Comparison of ENCODE assay signal across 15 cellular contexts in genomic region chr10:122441961-122442360, GRCh38. TPM values are rescaled to one million over a fixed set of nuclear protein-coding genes. Genes with fewer than 3 reads are reported as not detected.
A peak's percentile ranks its signal among the peaks of the same experiment; 100 is the strongest.
DNase-seq lines count a peak whose midpoint lies in the region; ATAC-seq, FAIRE-seq and TF ChIP-seq lines count a peak whose summit lies in the region.
"Had no signal": no experiment of that assay in that cellular context is flagged by ENCODE, and none has a peak within 500 bp of the region (broad histone marks: within the 10 kb centered on the region; RNA-seq: fewer than 3 reads in every experiment).

No MANE protein-coding gene starts in this region.

- no peak for TF ChIP-seq RAD21 in K562 (CRISPR knock-in tag; conservative IDR thresholded peaks at IDR 0.05 in 1 of 2, IDR thresholded peaks at IDR 0.05 in 1 of 2)

- H3K27ac ChIP-seq in K562 (ENCODE audit: extremely low read depth, low read depth, low read length), result no peak overlapping the region
- H3K27ac ChIP-seq in stomach, result no peak overlapping the region
- H3K27ac ChIP-seq: transverse colon had no signal

- WGBS in K562 (ENCODE audit: insufficient coverage, low coverage, missing lambda C conversion rate), result 0% methylated on average over 7 of the region's 7 CpGs
- WGBS in stomach, 5 donors, result 64 to 77% (median 73%) methylated on average over 7 of the region's 7 CpGs

- no TSS peak for BruUV-seq in K562 (replicated peaks; lab: Mats Ljungman, UMichigan)

- CTCF ChIA-PET in K562 (lab: Yijun Ruan, JAX; ENCODE audit: low intra/inter-chr PET ratio), result no interaction called here

- no peak overlapping the region for H2AFZ ChIP-seq in K562 (ENCODE audit: low read depth, low read length)

- no peak overlapping the region for H3K4me2 ChIP-seq in K562 (ENCODE audit: insufficient read depth, low read length)

- H3K9ac ChIP-seq in K562 (ENCODE audit: insufficient read depth in 1 of 2, low read depth in 2 of 2, low read length in 2 of 2), result no peak overlapping the region

- no peak for TF ChIP-seq CTCF in K562 (IDR thresholded peaks at IDR 0.05 in 2 of 3, conservative IDR thresholded peaks at IDR 0.05 in 1 of 3; ENCODE audit: insufficient read depth in 2 of 3, low read depth in 1 of 3, low read length in 3 of 3)
- TF ChIP-seq CTCF in stomach (IDR thresholded peaks at IDR 0.05), result no peak

- no peak for ATAC-seq in K562
- ATAC-seq in left colon, result peak; percentile 37
- no peak for ATAC-seq in HG03196 (IDR thresholded peaks at IDR 0.05; ENCODE audit: unreplicated experiment)
- no peak for ATAC-seq in naive thymus-derived CD8-positive, alpha-beta T cell

- H3K79me2 ChIP-seq in K562 (ENCODE audit: control insufficient read depth, insufficient read depth, low read length), result no peaks in the 10 kb centered on the region

- peaks cover 3 to 10% (median 4%) of the 10 kb centered on the region in 3 donors for H3K36me3 Mint-ChIP-seq in naive thymus-derived CD8-positive, alpha-beta T cell

- H3K27ac Mint-ChIP-seq in naive thymus-derived CD8-positive, alpha-beta T cell, result no peak overlapping the region
- H3K27ac Mint-ChIP-seq: activated naive CD4-positive, alpha-beta T cell treated with anti-CD3 and anti-CD28 coated beads, Interleukin-2, amount 50 U/mL, for 24 hours; T-helper 2 cell treated with Interferon-gamma antibody and Interleukin-4, amounts not matched to agents 5 μg/mL and 100 μg/mL, for 36 hours had no signal

- peaks cover 0 to 4% (median 1%) of the 10 kb centered on the region in 4 donors for H3K4me1 Mint-ChIP-seq in naive thymus-derived CD8-positive, alpha-beta T cell
- H3K4me1 Mint-ChIP-seq: activated naive CD4-positive, alpha-beta T cell treated with anti-CD3 and anti-CD28 coated beads, Interleukin-2, amount 50 U/mL, for 24 hours had no signal

- H3K4me3 ChIP-seq in K562, result no peak overlapping the region
- H3K4me3 ChIP-seq in stomach, result no peak overlapping the region
- H3K4me3 ChIP-seq: transverse colon had no signal

- POLR2A ChIA-PET in K562 (lab: Yijun Ruan, JAX), result interaction anchor here (0.6 kb wide), 1 partner anchor 81 kb away, joined by 3 read pairs; no protein-coding TSS in a partner anchor
- POLR2A ChIA-PET in naive thymus-derived CD8-positive, alpha-beta T cell (lab: Charles Lee), result no interaction called here

- TF ChIP-seq EP300 in K562 (IDR thresholded peaks at IDR 0.05; ENCODE audit: low read length) (no peak), stomach (IDR thresholded peaks at IDR 0.05) (no peak)

- H3K9me3 ChIP-seq in K562 (replicated peaks; ENCODE audit: control insufficient read depth, insufficient read depth, low read depth, low read length) (no peaks in the 10 kb centered on the region), stomach (peaks cover 0 to 6% (median 3%) of the 10 kb centered on the region in 4 donors)
- H3K9me3 ChIP-seq: transverse colon had no signal

- intact Hi-C loops in K562 (cut with micrococcal nuclease), result no loop called here
- intact Hi-C loops in left colon (cut with DNase I, micrococcal nuclease), result no loop called here
- intact Hi-C loops in stomach (cut with DNase I; ENCODE audit: low total_unique reads), result no loop called here

- peaks cover 0 to 10% (median 4%) of the 10 kb centered on the region in 9 donors for H3K9me3 Mint-ChIP-seq in naive thymus-derived CD8-positive, alpha-beta T cell
- H3K9me3 Mint-ChIP-seq: T-helper 2 cell treated with Interferon-gamma antibody and Interleukin-4, amounts not matched to agents 5 μg/mL and 100 μg/mL, for 36 hours had no signal

- in situ Hi-C loops in K562 (cut with MboI), result loop anchor here (25.0 kb wide), 1 partner anchor 305 kb away; no protein-coding TSS in a partner anchor

- FAIRE-seq in K562 (lab: Jason Lieb, UNC), result no peak

- H4K20me1 ChIP-seq in K562 (replicated peaks; ENCODE audit: control insufficient read depth, insufficient read depth, low read length), result no peaks in the 10 kb centered on the region

- DNase-seq in AG08395 (ENCODE audit: low spot score), result peak; percentile 80
- DNase-seq in HT-29 (ENCODE audit: low spot score), result peak; percentile 59
- DNase-seq in K562 (ENCODE audit: extremely low read depth in 1 of 4, low spot score in 3 of 4), result no peak
- DNase-seq in left colon, result no peak
- DNase-seq in stomach, result no peak
- DNase-seq in SHP77 treated with DMSO at 0.1 percent for 48 hours (lab: John Stamatoyannopoulos, UW), result no peak
- no peak for DNase-seq in naive thymus-derived CD8-positive, alpha-beta T cell
- DNase-seq: hypothalamus, NCI-H1694, transverse colon had no signal

- peaks cover 0 to 3% (median 0%) of the 10 kb centered on the region in 5 donors for H3K27me3 Mint-ChIP-seq in naive thymus-derived CD8-positive, alpha-beta T cell
- H3K27me3 Mint-ChIP-seq: activated naive CD4-positive, alpha-beta T cell treated with anti-CD3 and anti-CD28 coated beads, Interleukin-2, amount 50 U/mL, for 24 hours had no signal

- H3K36me3 ChIP-seq in K562 (ENCODE audit: control insufficient read depth, insufficient read depth, low read length) (no peaks in the 10 kb centered on the region), stomach (no peaks in the 10 kb centered on the region)
- H3K36me3 ChIP-seq: transverse colon had no signal

- peak overlapping the region in 1 of 10 donors; percentile 5 for H3K4me3 Mint-ChIP-seq in naive thymus-derived CD8-positive, alpha-beta T cell
- H3K4me3 Mint-ChIP-seq: activated naive CD4-positive, alpha-beta T cell treated with anti-CD3 and anti-CD28 coated beads, Interleukin-2, amount 50 U/mL, for 24 hours; T-helper 2 cell treated with Interferon-gamma antibody and Interleukin-4, amounts not matched to agents 5 μg/mL and 100 μg/mL, for 36 hours had no signal

- H3K4me1 ChIP-seq in K562 (replicated peaks in 1 of 2; ENCODE audit: control insufficient read depth in 2 of 2, insufficient read depth in 2 of 2, low read length in 2 of 2), result no peaks in the 10 kb centered on the region
- H3K4me1 ChIP-seq in stomach, result no peaks in the 10 kb centered on the region
- H3K4me1 ChIP-seq: transverse colon had no signal

- no peaks in the 10 kb centered on the region for H3K9me1 ChIP-seq in K562 (ENCODE audit: control insufficient read depth, insufficient read depth, low read length)

- TF ChIP-seq POLR2A in K562 (conservative IDR thresholded peaks at IDR 0.05), result no peak
- TF ChIP-seq POLR2A in stomach (IDR thresholded peaks at IDR 0.05), result no peak

- H3K27me3 ChIP-seq in K562 (ENCODE audit: control insufficient read depth in 2 of 2, insufficient read depth in 2 of 2, low read length in 2 of 2) (no peaks in the 10 kb centered on the region), stomach (no peaks in the 10 kb centered on the region)
- H3K27me3 ChIP-seq: transverse colon had no signal

TF ChIP-seq in K562, 482 proteins besides CTCF, POLR2A, EP300 and RAD21:
- TF ChIP-seq MTA2 (IDR thresholded peaks at IDR 0.05; ENCODE audit: low read depth) (no peak), FOSL1 (tag; conservative IDR thresholded peaks at IDR 0.05) (peak; percentile 36)

RNA-seq across cellular contexts. Expression of gene ARMS2, which starts 12.5 kb away (rescaled TPM):
- not detected in 2 replicates for total RNA-seq in HT-29 (2014; rRNA removed; shearing (Covaris generic))
- total RNA-seq in K562 (2011; cell fraction: chromatin; rRNA removed; ENCODE audit: low replicate concordance), result not detected in 2 replicates
- total RNA-seq in K562 (2011; cell fraction: nucleolus; rRNA removed), result not detected in 2 replicates
- not detected in 2 replicates for total RNA-seq in K562 (2011; cell fraction: nucleoplasm; rRNA removed)
- total RNA-seq in K562 (2014; rRNA removed) (not detected in 2 replicates), K562 (2014; rRNA removed; fragmentation: Illumina TruSeq; extraction: Trizol) (not detected in 2 replicates), K562 (2015; rRNA removed; fragmentation: Illumina TruSeq; extraction: Trizol) (not detected in 2 replicates), K562 (2021) (not detected in 2 replicates), left colon (not detected), stomach (not detected)
- polyA plus RNA-seq in K562 (2011; rRNA removed) (not detected in 2 replicates), K562 (2014; fragmentation: Illumina TruSeq; extraction: Trizol) (not detected in 2 replicates), K562 (2014; fragmentation: Nextera tagmentation; extraction: Ambion mirVana) (not detected), K562 (2014; rRNA removed) (not detected in 2 replicates), stomach (not detected)
- not detected in 2 replicates for polyA plus RNA-seq in K562 (2011; cell fraction: cytosol; rRNA removed)
- polyA plus RNA-seq in K562 (2011; cell fraction: nucleus; rRNA removed), result not detected in 2 replicates
- polyA plus RNA-seq in K562 (2012), result not detected in 2 replicates
- not detected in 2 replicates for polyA minus RNA-seq in K562 (2011; rRNA and poly(A)+ RNA removed)
- not detected in 2 replicates for polyA minus RNA-seq in K562 (2011; cell fraction: cytosol; rRNA and poly(A)+ RNA removed)
- not detected in 2 replicates for polyA minus RNA-seq in K562 (2011; cell fraction: nucleus; rRNA and poly(A)+ RNA removed)
- not detected for total RNA-seq in naive thymus-derived CD8-positive, alpha-beta T cell
- not detected for polyA plus RNA-seq in naive thymus-derived CD8-positive, alpha-beta T cell
- total RNA-seq: mucosa of gallbladder, skeletal muscle tissue, transverse colon had no signal

RNA-seq across cellular contexts. Expression of gene HTRA1, which starts 19.4 kb away (rescaled TPM):
- not detected in 2 replicates for total RNA-seq in HT-29 (2014; rRNA removed; shearing (Covaris generic))
- total RNA-seq in K562 (2011; cell fraction: chromatin; rRNA removed; ENCODE audit: low replicate concordance), result not detected in 2 replicates
- not detected in 2 replicates for total RNA-seq in K562 (2011; cell fraction: nucleolus; rRNA removed)
- not detected in 2 replicates for total RNA-seq in K562 (2011; cell fraction: nucleoplasm; rRNA removed)
- total RNA-seq in K562 (2014; rRNA removed) (not detected in 2 replicates), K562 (2014; rRNA removed; fragmentation: Illumina TruSeq; extraction: Trizol) (0.15 TPM in 1 of 2 replicates, not detected in the other), K562 (2015; rRNA removed; fragmentation: Illumina TruSeq; extraction: Trizol) (0.11 TPM in 1 of 2 replicates, not detected in the other), K562 (2021) (0.11 and 0.16 TPM in 2 replicates), left colon (10 to 100 TPM; 14.6 to 37.0 TPM), stomach (10 to 100 TPM; 45.9 to 81.2 (median 69.5) TPM)
- polyA plus RNA-seq in K562 (2011; rRNA removed) (0.04 TPM in 1 of 2 replicates, not detected in the other), K562 (2014; fragmentation: Illumina TruSeq; extraction: Trizol) (not detected in 2 replicates), K562 (2014; fragmentation: Nextera tagmentation; extraction: Ambion mirVana) (under 1 TPM in 1 of 2 experiments, not detected in 1; 0.06 TPM), K562 (2014; rRNA removed) (not detected in 2 replicates), stomach (10 to 100 TPM; 26.3 to 31.5 (median 27.0) TPM)
- 0.10 TPM in 1 of 2 replicates, not detected in the other for polyA plus RNA-seq in K562 (2011; cell fraction: cytosol; rRNA removed)
- polyA plus RNA-seq in K562 (2011; cell fraction: nucleus; rRNA removed), result not detected in 2 replicates
- polyA plus RNA-seq in K562 (2012), result 0.25 TPM in 1 of 2 replicates, not detected in the other
- polyA minus RNA-seq in K562 (2011; rRNA and poly(A)+ RNA removed), result not detected in 2 replicates
- 0.91 TPM in 1 of 2 replicates, not detected in the other for polyA minus RNA-seq in K562 (2011; cell fraction: cytosol; rRNA and poly(A)+ RNA removed)
- not detected in 2 replicates for polyA minus RNA-seq in K562 (2011; cell fraction: nucleus; rRNA and poly(A)+ RNA removed)
- total RNA-seq in naive thymus-derived CD8-positive, alpha-beta T cell, result not detected
- polyA plus RNA-seq in naive thymus-derived CD8-positive, alpha-beta T cell, result not detected

Comparison
In these comparisons a context has a peak if more than half of its experiments do, and no peak if none do; other contexts are left out.
1. DNase-seq: peak in AG08395 (single experiment) and HT-29 (single experiment); none in K562 (0 of 4), left colon (0 of 2), stomach (single experiment), SHP77 treated with DMSO at 0.1 percent for 48 hours (single experiment) and naive thymus-derived CD8-positive, alpha-beta T cell (0 of 10).
2. RNA of gene HTRA1, which starts 19.4 kb away (total RNA-seq): 45.9 to 81.2 TPM in stomach and 14.6 to 37.0 TPM in left colon; 0.11 to 0.16 TPM in K562, not detected in naive thymus-derived CD8-positive, alpha-beta T cell and not detected in HT-29; every median in the first group is over 10 times any median in the second.